7 cellular contexts compared by ENCODE assay signal in the genomic region with DNA sequence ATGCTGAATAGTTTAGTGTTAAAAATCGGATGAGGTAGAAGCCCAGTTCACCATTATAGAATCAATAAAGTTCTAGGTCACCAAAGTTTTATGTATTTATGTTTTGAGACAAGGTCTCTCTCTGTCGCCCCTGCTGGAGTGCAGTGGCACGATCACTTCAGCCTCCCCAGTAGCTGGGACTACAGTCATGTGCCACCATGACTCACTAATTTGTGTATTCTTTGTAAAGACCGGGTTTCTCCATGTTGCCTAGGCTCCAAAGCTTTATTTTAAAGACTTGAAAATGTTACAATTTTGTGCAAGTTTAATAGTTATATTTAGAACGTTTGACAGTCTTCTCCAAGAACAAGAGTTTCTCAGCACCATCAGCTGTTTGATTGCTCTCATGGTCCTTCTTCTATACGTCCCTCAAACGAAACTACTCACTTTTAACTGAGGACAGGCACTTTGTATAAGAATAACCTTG. TPM values are rescaled to one million over a fixed set of nuclear protein-coding genes. Genes with fewer than 3 reads are reported as not detected.
A peak's percentile ranks its signal among the peaks of the same experiment; 100 is the strongest.
DNase-seq lines count a peak whose midpoint lies in the region; TF ChIP-seq lines count a peak whose summit lies in the region.

No MANE protein-coding gene starts in this region.

- peak; percentile 9 for DNase-seq in GDM1 (lab: John Stamatoyannopoulos, UW)
- peak; percentile 46 for DNase-seq in LoVo (ENCODE audit: low spot score)
- peak; percentile 38 to 48 for DNase-seq in activated CD4-positive, alpha-beta T cell treated with anti-CD3 and anti-CD28 coated beads, Interleukin-2, amount 50 U/mL, for 48 hours
- peak; percentile 68 to 84 for DNase-seq in fibroblast of lung (ENCODE audit: low read depth in 2 of 2)
- peak; percentile 62 for DNase-seq in putamen (ENCODE audit: low spot score)
- DNase-seq in NCI-H1436 (lab: John Stamatoyannopoulos, UW) = no peak
- DNase-seq in GM19240 (ENCODE audit: insufficient read length, low spot score) = no peak

- no peaks in the 10 kb centered on the region for H3K4me1 ChIP-seq in fibroblast of lung (ENCODE audit: control insufficient read depth, extremely low read depth, insufficient read depth, low read length)

- no peaks in the 10 kb centered on the region for H3K79me2 ChIP-seq in fibroblast of lung (ENCODE audit: control insufficient read depth, insufficient read depth, low read length)

- H3K27me3 ChIP-seq in fibroblast of lung (ENCODE audit: control insufficient read depth, insufficient read depth, low read length) = no peaks in the 10 kb centered on the region

- no peak overlapping the region for H3K4me3 ChIP-seq in fibroblast of lung (replicated peaks in 1 of 4; ENCODE audit: control extremely low read depth in 1 of 4, insufficient read depth in 1 of 4, low read depth in 3 of 4, low read length in 4 of 4)

- peak overlapping the region; percentile 7 for H2AFZ ChIP-seq in fibroblast of lung (ENCODE audit: low read length)

- H3K36me3 ChIP-seq in fibroblast of lung (ENCODE audit: control insufficient read depth, insufficient read depth, low read length) = peaks cover 13% of the 10 kb centered on the region

- H4K20me1 ChIP-seq in fibroblast of lung (ENCODE audit: control insufficient read depth, extremely low read depth, insufficient read depth, low read length) = no peaks in the 10 kb centered on the region

- no peaks in the 10 kb centered on the region for H3K9me3 ChIP-seq in fibroblast of lung (ENCODE audit: control insufficient read depth, insufficient read depth, low read depth, low read length)

- no peak overlapping the region for H3K4me2 ChIP-seq in fibroblast of lung (ENCODE audit: extremely low read depth, insufficient read depth, low read length)

- H3K9ac ChIP-seq in fibroblast of lung (ENCODE audit: insufficient read depth, low read length) = no peak overlapping the region

- H3K27ac ChIP-seq in fibroblast of lung (ENCODE audit: insufficient read depth, low read length) = peak overlapping the region; percentile 24

- peak; percentile 60 to 69 for TF ChIP-seq CTCF in fibroblast of lung (conservative IDR thresholded peaks at IDR 0.05 in 1 of 2, IDR thresholded peaks at IDR 0.05 in 1 of 2; ENCODE audit: low read depth in 1 of 2, low read length in 2 of 2)

RNA-seq across cellular contexts. Expression of gene NDE1, which starts 32.1 kb away (rescaled TPM):
- 18.0 and 23.8 TPM in 2 replicates for total RNA-seq in fibroblast of lung
- 24.0 and 33.4 TPM in 2 replicates for polyA plus RNA-seq in fibroblast of lung
- polyA plus RNA-seq in fibroblast of lung (2012) = 22.6 and 25.3 TPM in 2 replicates
- polyA minus RNA-seq in fibroblast of lung (ENCODE audit: low replicate concordance) = 21.4 and 37.4 TPM in 2 replicates

RNA-seq across cellular contexts. Expression of gene MARF1, which starts 39.2 kb away (rescaled TPM):
- total RNA-seq in fibroblast of lung = 13.6 and 18.8 TPM in 2 replicates
- polyA plus RNA-seq in fibroblast of lung = 14.0 and 14.6 TPM in 2 replicates
- 11.5 and 15.5 TPM in 2 replicates for polyA plus RNA-seq in fibroblast of lung (2012)
- 42.1 and 105 TPM in 2 replicates for polyA minus RNA-seq in fibroblast of lung (ENCODE audit: low replicate concordance)

Comparison
In these comparisons a context has a peak if more than half of its experiments do, and no peak if none do; other contexts are left out.
1. DNase-seq: peak in GDM1 (single experiment), LoVo (single experiment), activated CD4-positive, alpha-beta T cell treated with anti-CD3 and anti-CD28 coated beads, Interleukin-2, amount 50 U/mL, for 48 hours (2 of 2), fibroblast of lung (2 of 2) and putamen (single experiment); none in NCI-H1436 (single experiment) and GM19240 (single experiment).